Comparison of ENCODE assay signal across 13 cellular contexts in the genomic region with DNA sequence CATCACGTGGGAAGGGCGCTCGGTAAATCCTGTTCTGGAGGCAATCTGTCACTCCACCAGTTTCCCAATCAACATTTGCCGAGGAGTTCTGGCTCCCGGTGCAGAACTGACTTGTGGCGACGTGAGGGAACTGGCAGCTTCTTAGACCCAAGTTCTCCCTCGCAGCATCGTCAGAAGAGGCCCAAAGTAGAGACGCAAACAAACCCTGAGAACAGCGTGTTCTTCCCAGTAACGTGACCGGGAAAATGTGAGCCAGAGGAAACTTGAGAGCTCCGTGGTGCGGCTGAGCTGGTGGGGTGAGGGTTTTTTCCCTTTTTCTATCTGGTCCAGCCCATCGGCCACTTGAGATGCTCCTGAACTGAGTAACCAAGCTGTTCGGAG.
DNase-seq lines count a peak whose midpoint lies in the region; ATAC-seq and TF ChIP-seq lines count a peak whose summit lies in the region.
"Had no signal": no experiment of that assay in that cellular context is flagged by ENCODE, and none has a peak within 500 bp of the region (broad histone marks: within the 10 kb centered on the region; RNA-seq: fewer than 3 reads in every experiment).

No MANE protein-coding gene starts in this region.

- no peak overlapping the region for H3K4me3 ChIP-seq in foreskin fibroblast (ENCODE audit: low read depth in 1 of 2, low read length in 2 of 2)
- H3K4me3 ChIP-seq in vagina: peak overlapping the region; percentile 12 to 20
- no peak overlapping the region for H3K4me3 ChIP-seq in mesendoderm (ENCODE audit: low read length)
- H3K4me3 ChIP-seq: GM12878 had no signal

- H3K4me1 ChIP-seq in vagina: peaks cover 45% of the 10 kb centered on the region
- H3K4me1 ChIP-seq in mesendoderm (ENCODE audit: control insufficient read depth, low read depth, low read length): no peaks in the 10 kb centered on the region

- intact Hi-C loops in vagina (cut with DNase I): loop anchor here (10.0 kb wide), 1 partner anchor 421 kb away; no protein-coding TSS in a partner anchor

- H3K27ac Mint-ChIP-seq in progenitor cell of endocrine pancreas: peak overlapping the region; percentile 50

- H4K8ac ChIP-seq in mesendoderm (ENCODE audit: low read depth, low read length): no peak overlapping the region

- TF ChIP-seq CTCF in foreskin fibroblast (IDR thresholded peaks at IDR 0.05; ENCODE audit: low read depth, low read length) (no peak), progenitor cell of endocrine pancreas (IDR thresholded peaks at IDR 0.05; ENCODE audit: unreplicated experiment) (no peak), vagina (IDR thresholded peaks at IDR 0.05) (no peak)

- no peak overlapping the region for H3K9ac ChIP-seq in mesendoderm (ENCODE audit: low read length)

- H2BK120ac ChIP-seq in mesendoderm (ENCODE audit: low read depth, low read length): no peak overlapping the region

- no peaks in the 10 kb centered on the region for H3K79me1 ChIP-seq in mesendoderm (ENCODE audit: low read length)

- peak overlapping the region; percentile 84 for H3K27ac ChIP-seq in vagina
- no peak overlapping the region for H3K27ac ChIP-seq in mesendoderm (ENCODE audit: low read depth, low read length)

- H3K23ac ChIP-seq in mesendoderm (ENCODE audit: low read length): no peak overlapping the region

- no peak overlapping the region for H3K4me2 ChIP-seq in mesendoderm (ENCODE audit: low read length)

- H3K27me3 Mint-ChIP-seq in progenitor cell of endocrine pancreas: no peaks in the 10 kb centered on the region
- H3K27me3 Mint-ChIP-seq: stimulated activated naive CD8-positive, alpha-beta T cell treated with anti-CD3 and anti-CD28 coated beads, Interleukin-15, amount 100 ng/mL, for 72 hours had no signal

- no peak overlapping the region for H2BK5ac ChIP-seq in mesendoderm (ENCODE audit: low read length)

- H2BK15ac ChIP-seq in mesendoderm (replicated peaks; ENCODE audit: low read depth): no peak overlapping the region

- ATAC-seq in GM21381 (IDR thresholded peaks at IDR 0.05; ENCODE audit: unreplicated experiment) (no peak), SK-N-SH treated with all-trans-retinoic acid at 6 μM for 48 hours (no peak)
- ATAC-seq: GM12878; stimulated activated naive CD8-positive, alpha-beta T cell treated with anti-CD3 and anti-CD28 coated beads, Interleukin-15, amount 100 ng/mL, for 72 hours had no signal

- no peak overlapping the region for H4K5ac ChIP-seq in mesendoderm (ENCODE audit: low read length)

- H3K4me1 Mint-ChIP-seq in progenitor cell of endocrine pancreas (ENCODE audit: low read depth): peaks cover 15% of the 10 kb centered on the region

- H3K9me3 Mint-ChIP-seq in progenitor cell of endocrine pancreas (ENCODE audit: low read depth): peaks cover 3% of the 10 kb centered on the region

- no peak overlapping the region for H3K4me3 Mint-ChIP-seq in progenitor cell of endocrine pancreas (ENCODE audit: low read depth)
- H3K4me3 Mint-ChIP-seq: stimulated activated naive CD8-positive, alpha-beta T cell treated with anti-CD3 and anti-CD28 coated beads, Interleukin-15, amount 100 ng/mL, for 72 hours had no signal

- H3K36me3 ChIP-seq in vagina: no peaks in the 10 kb centered on the region
- H3K36me3 ChIP-seq in mesendoderm (ENCODE audit: control insufficient read depth, insufficient read depth, low read length): no peaks in the 10 kb centered on the region

- no peak overlapping the region for H2AK5ac ChIP-seq in mesendoderm (ENCODE audit: low read length)

- no peak overlapping the region for H3K4ac ChIP-seq in mesendoderm (ENCODE audit: low read depth, low read length)

- no peaks in the 10 kb centered on the region for H3K79me2 ChIP-seq in mesendoderm (ENCODE audit: control insufficient read depth, insufficient read depth, low read length)

- H3K18ac ChIP-seq in mesendoderm (ENCODE audit: low read length): no peak overlapping the region

- H3K36me3 Mint-ChIP-seq in progenitor cell of endocrine pancreas (ENCODE audit: insufficient read depth): no peaks in the 10 kb centered on the region

- no peaks in the 10 kb centered on the region for H3K9me3 ChIP-seq in vagina

- peak; percentile 51 for DNase-seq in activated CD8-positive, alpha-beta memory T cell treated with anti-CD3 and anti-CD28 coated beads for 24 hours
- DNase-seq in activated CD8-positive, alpha-beta memory T cell treated with anti-CD3 and anti-CD28 coated beads, Interleukin-2, amount 50 U/mL, for 48 hours: no peak
- DNase-seq in foreskin fibroblast (peak; percentile 82 to 88), progenitor cell of endocrine pancreas (ENCODE audit: low spot score, unreplicated experiment) (no peak), vagina (ENCODE audit: extremely low spot score in 2 of 2) (peak in 1 of 2 donors; percentile 97), mesendoderm (no peak)
- DNase-seq: aorta; NCI-H2107; stimulated activated CD4-positive, alpha-beta T cell treated with anti-CD3 and anti-CD28 coated beads, Interleukin-4, amount 100 ng/mL, for 1 hour; stimulated activated naive CD8-positive, alpha-beta T cell treated with anti-CD3 and anti-CD28 coated beads, Interleukin-15, amount 100 ng/mL, for 72 hours had no signal

- no CpG with 5 or more reads among the region's 17 CpGs for WGBS in mesendoderm (ENCODE audit: extremely low coverage, insufficient coverage, low lambda C conversion rate)

- H3K56ac ChIP-seq in mesendoderm (ENCODE audit: low read length): no peak overlapping the region

- no peak for TF ChIP-seq POLR2A in vagina (IDR thresholded peaks at IDR 0.05)

- H3K27me3 ChIP-seq in vagina: no peaks in the 10 kb centered on the region
- H3K27me3 ChIP-seq in mesendoderm (ENCODE audit: insufficient read depth, low read length, poor library complexity): no peaks in the 10 kb centered on the region

TF ChIP-seq in SK-N-SH treated with all-trans-retinoic acid at 6 μM for 48 hours, 23 proteins besides CTCF, POLR2A, EP300 and RAD21:
- no peak for TF ChIP-seq ZFP30 (CRISPR knock-in tag; IDR thresholded peaks at IDR 0.05)
- no peak for TF ChIP-seq ZFP3 (CRISPR knock-in tag; IDR thresholded peaks at IDR 0.05)
- TF ChIP-seq, protein P1, sequence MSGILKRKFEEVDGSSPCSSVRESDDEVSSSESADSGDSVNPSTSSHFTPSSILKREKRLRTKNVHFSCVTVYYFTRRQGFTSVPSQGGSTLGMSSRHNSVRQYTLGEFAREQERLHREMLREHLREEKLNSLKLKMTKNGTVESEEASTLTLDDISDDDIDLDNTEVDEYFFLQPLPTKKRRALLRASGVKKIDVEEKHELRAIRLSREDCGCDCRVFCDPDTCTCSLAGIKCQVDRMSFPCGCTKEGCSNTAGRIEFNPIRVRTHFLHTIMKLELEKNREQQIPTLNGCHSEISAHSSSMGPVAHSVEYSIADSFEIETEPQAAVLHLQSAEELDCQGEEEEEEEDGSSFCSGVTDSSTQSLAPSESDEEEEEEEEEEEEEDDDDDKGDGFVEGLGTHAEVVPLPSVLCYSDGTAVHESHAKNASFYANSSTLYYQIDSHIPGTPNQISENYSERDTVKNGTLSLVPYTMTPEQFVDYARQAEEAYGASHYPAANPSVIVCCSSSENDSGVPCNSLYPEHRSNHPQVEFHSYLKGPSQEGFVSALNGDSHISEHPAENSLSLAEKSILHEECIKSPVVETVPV (CRISPR knock-in tag; IDR thresholded peaks at IDR 0.05): no peak
TF ChIP-seq in SK-N-SH treated with all-trans-retinoic acid at 6 μM for 48 hours: peak in this region for 0.

Comparison
In these comparisons a context has a peak if more than half of its experiments do, and no peak if none do; other contexts are left out.
1. DNase-seq: peak in activated CD8-positive, alpha-beta memory T cell treated with anti-CD3 and anti-CD28 coated beads for 24 hours (single experiment) and foreskin fibroblast (2 of 2); none in activated CD8-positive, alpha-beta memory T cell treated with anti-CD3 and anti-CD28 coated beads, Interleukin-2, amount 50 U/mL, for 48 hours (single experiment), progenitor cell of endocrine pancreas (single experiment) and mesendoderm (single experiment).
2. H3K4me3 ChIP-seq: peak in vagina (2 of 2); none in foreskin fibroblast (0 of 2) and mesendoderm (single experiment).